In genomic region chr16:51821527-51821926, GRCh38 we compare ENCODE assay signal across 22 cellular contexts.
"Had no signal": no experiment of that assay in that cellular context is flagged by ENCODE, and none has a peak within 500 bp of the region (broad histone marks: within the 10 kb centered on the region; RNA-seq: fewer than 3 reads in every experiment).

No MANE protein-coding gene starts in this region.

- H3K9me3 ChIP-seq: esophagus muscularis mucosa, gastrocnemius medialis, heart right ventricle, lower lobe of right lung, mucosa of descending colon had no signal

- H3K4me1 ChIP-seq: esophagus muscularis mucosa, foreskin keratinocyte, gastrocnemius medialis, heart right ventricle, left ventricle myocardium inferior, lower lobe of right lung had no signal

- FAIRE-seq: colon, endothelial cell of umbilical vein, islet of Langerhans, keratinocyte had no signal

- ATAC-seq: foreskin keratinocyte, gastrocnemius medialis, heart right ventricle, left cardiac atrium, lower lobe of right lung, mucosa of descending colon had no signal

- H3K27me3 ChIP-seq: esophagus muscularis mucosa, gastrocnemius medialis, heart right ventricle had no signal

- H3K4me3 ChIP-seq: coronary artery, dorsolateral prefrontal cortex, esophagus muscularis mucosa, gastrocnemius medialis, heart right ventricle, left ventricle myocardium inferior, lower lobe of right lung, mucosa of descending colon had no signal

- H3K27ac ChIP-seq: coronary artery, dorsolateral prefrontal cortex, esophagus muscularis mucosa, foreskin keratinocyte, gastrocnemius medialis, heart right ventricle, left ventricle myocardium inferior, lower lobe of right lung had no signal

- H3K36me3 ChIP-seq: esophagus muscularis mucosa, gastrocnemius medialis, heart right ventricle, left ventricle myocardium inferior, lower lobe of right lung had no signal

- DNase-seq: dermis blood vessel endothelial cell; dorsolateral prefrontal cortex; effector CD4-positive, alpha-beta T cell; effector memory CD4-positive, alpha-beta T cell; foreskin keratinocyte; gastrocnemius medialis; glutamatergic neuron; head of caudate nucleus; heart right ventricle; hippocampal formation; left cardiac atrium; left ventricle myocardium inferior; lower lobe of right lung; mesenchymal stem cell; mucosa of descending colon; naive B cell had no signal
